Comparison of ENCODE assay signal across 10 cellular contexts in the genomic region with DNA sequence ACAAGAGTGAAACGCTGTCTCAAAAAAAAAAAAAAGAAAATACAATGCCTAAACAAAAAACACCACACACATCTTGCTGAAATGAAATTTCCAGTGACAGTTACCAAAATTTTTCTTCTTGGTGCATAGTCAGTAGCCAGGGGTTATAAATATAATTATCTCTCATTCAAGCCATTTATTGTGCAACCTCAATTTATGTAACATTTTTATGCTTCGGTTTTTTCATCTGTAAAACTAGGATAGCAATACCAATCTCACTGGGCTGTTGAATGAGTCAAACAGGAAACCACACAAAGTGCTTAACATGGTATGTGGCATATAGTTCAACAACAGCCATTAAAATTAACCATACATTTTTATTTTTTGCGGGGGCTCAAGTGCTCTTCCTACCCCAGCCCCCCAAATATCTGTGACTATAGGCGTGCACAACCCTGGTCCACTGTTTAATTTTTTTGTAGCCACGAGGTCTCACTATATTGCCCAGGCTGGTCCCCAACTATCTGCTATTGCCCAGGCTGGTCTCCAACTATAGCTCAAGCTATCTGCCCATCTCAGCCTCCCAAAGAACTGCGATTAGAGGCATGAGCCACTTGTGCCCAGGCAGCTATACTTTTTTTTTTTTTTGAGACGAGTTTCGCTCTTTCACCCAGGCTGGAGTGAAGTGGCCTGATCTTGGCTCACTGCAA. TPM values are rescaled to one million over a fixed set of nuclear protein-coding genes. Genes with fewer than 3 reads are reported as not detected.
A peak's percentile ranks its signal among the peaks of the same experiment; 100 is the strongest.
DNase-seq lines count a peak whose midpoint lies in the region; ATAC-seq and TF ChIP-seq lines count a peak whose summit lies in the region.
"Had no signal": no experiment of that assay in that cellular context is flagged by ENCODE, and none has a peak within 500 bp of the region (broad histone marks: within the 10 kb centered on the region; RNA-seq: fewer than 3 reads in every experiment).

No MANE protein-coding gene starts in this region.

- DNase-seq in Daoy (ENCODE audit: low read depth) = peak; percentile 55
- DNase-seq in Jurkat, Clone E6-1 (ENCODE audit: low read depth, low spot score) = peak; percentile 68
- peak; percentile 23 for DNase-seq in activated CD8-positive, alpha-beta T cell treated with anti-CD3 and anti-CD28 coated beads for 36 hours
- peak; percentile 87 for DNase-seq in iris pigment epithelial cell (ENCODE audit: low read depth)
- DNase-seq in middle frontal gyrus (ENCODE audit: extremely low spot score, low spot score) = no peak
- no peak for DNase-seq in DMS79 (lab: John Stamatoyannopoulos, UW)
- DNase-seq in stimulated activated CD4-positive, alpha-beta T cell treated with anti-CD3 and anti-CD28 coated beads, Interleukin-12 subunit alpha, Interleukin-12 subunit beta, amount 100 ng/mL, for 4 hours = no peak
- DNase-seq: left ventricle myocardium inferior had no signal

- no peaks in the 10 kb centered on the region for H3K27me3 Mint-ChIP-seq in activated CD8-positive, alpha-beta T cell treated with anti-CD3 and anti-CD28 coated beads for 36 hours

- H3K27ac Mint-ChIP-seq in activated CD8-positive, alpha-beta T cell treated with anti-CD3 and anti-CD28 coated beads for 36 hours = peak overlapping the region; percentile 85

- intact Hi-C loops in activated CD8-positive, alpha-beta T cell treated with anti-CD3 and anti-CD28 coated beads for 36 hours (cut with micrococcal nuclease) = loop anchor here (10.0 kb wide), 2 partner anchors 136 to 236 kb away; partner anchors contain the start of gene AARS1

- POLR2A ChIA-PET in activated CD8-positive, alpha-beta T cell treated with anti-CD3 and anti-CD28 coated beads for 36 hours (lab: Charles Lee) = interaction anchor here (0.9 kb wide), 1 partner anchor 140 kb away, joined by 4 read pairs; no protein-coding TSS in a partner anchor

- peak; percentile 37 for ATAC-seq in activated CD8-positive, alpha-beta T cell treated with anti-CD3 and anti-CD28 coated beads for 36 hours
- no peak for ATAC-seq in HG02759 (IDR thresholded peaks at IDR 0.05; ENCODE audit: unreplicated experiment)
- ATAC-seq: Panc1 had no signal

- H3K36me3 Mint-ChIP-seq in activated CD8-positive, alpha-beta T cell treated with anti-CD3 and anti-CD28 coated beads for 36 hours (ENCODE audit: low read depth) = peaks cover 29% of the 10 kb centered on the region

- H3K9me3 Mint-ChIP-seq in activated CD8-positive, alpha-beta T cell treated with anti-CD3 and anti-CD28 coated beads for 36 hours = no peaks in the 10 kb centered on the region

- H3K4me1 Mint-ChIP-seq in activated CD8-positive, alpha-beta T cell treated with anti-CD3 and anti-CD28 coated beads for 36 hours (ENCODE audit: low read depth) = peaks cover 27% of the 10 kb centered on the region

- CTCF ChIA-PET in activated CD8-positive, alpha-beta T cell treated with anti-CD3 and anti-CD28 coated beads for 36 hours (lab: Charles Lee) = interaction anchor here (3.5 kb wide), 1 partner anchor 11 kb away, joined by 13 read pairs; no protein-coding TSS in a partner anchor

- no peak for TF ChIP-seq CTCF in activated CD8-positive, alpha-beta T cell treated with anti-CD3 and anti-CD28 coated beads for 36 hours (IDR thresholded peaks at IDR 0.05)

- peak overlapping the region; percentile 34 for H3K4me3 ChIP-seq in Jurkat, Clone E6-1 (ENCODE audit: low read length)
- H3K4me3 ChIP-seq: left ventricle myocardium inferior had no signal

- peak overlapping the region; percentile 47 for H3K4me3 Mint-ChIP-seq in activated CD8-positive, alpha-beta T cell treated with anti-CD3 and anti-CD28 coated beads for 36 hours

RNA-seq across cellular contexts. Expression of gene COG4, which starts 2.6 kb away (rescaled TPM):
- total RNA-seq in Daoy (2014; rRNA removed; shearing (Covaris generic)) = 35.3 and 35.5 TPM in 2 replicates
- polyA plus RNA-seq in Jurkat, Clone E6-1 (2012; ENCODE audit: insufficient read depth, insufficient read length) = 27.9 TPM
- total RNA-seq in activated CD8-positive, alpha-beta T cell treated with anti-CD3 and anti-CD28 coated beads for 36 hours = 10 to 100 TPM; 38.0 to 39.0 TPM

RNA-seq across cellular contexts. Expression of gene SF3B3, which starts 2.9 kb away (rescaled TPM):
- total RNA-seq in Daoy (2014; rRNA removed; shearing (Covaris generic)) = 117 and 130 TPM in 2 replicates
- polyA plus RNA-seq in Jurkat, Clone E6-1 (2012; ENCODE audit: insufficient read depth, insufficient read length) = 400 TPM
- 100 to 1,000 TPM; 543 to 552 TPM for total RNA-seq in activated CD8-positive, alpha-beta T cell treated with anti-CD3 and anti-CD28 coated beads for 36 hours

Comparison
In these comparisons a context has a peak if more than half of its experiments do, and no peak if none do; other contexts are left out.
1. DNase-seq: peak in Daoy (single experiment), Jurkat, Clone E6-1 (single experiment), activated CD8-positive, alpha-beta T cell treated with anti-CD3 and anti-CD28 coated beads for 36 hours (single experiment) and iris pigment epithelial cell (single experiment); none in middle frontal gyrus (single experiment), DMS79 (single experiment) and stimulated activated CD4-positive, alpha-beta T cell treated with anti-CD3 and anti-CD28 coated beads, Interleukin-12 subunit alpha, Interleukin-12 subunit beta, amount 100 ng/mL, for 4 hours (single experiment).